ENCODE assay signal across 20 cellular contexts in genomic region chr2:176211110-176211509, GRCh38. TPM values are rescaled to one million over a fixed set of nuclear protein-coding genes. Genes with fewer than 3 reads are reported as not detected.
DNase-seq lines count a peak whose midpoint lies in the region; ATAC-seq, FAIRE-seq and TF ChIP-seq lines count a peak whose summit lies in the region.
"Had no signal": no experiment of that assay in that cellular context is flagged by ENCODE, and none has a peak within 500 bp of the region (broad histone marks: within the 10 kb centered on the region; RNA-seq: fewer than 3 reads in every experiment).

No MANE protein-coding gene starts in this region.

- H4K20me1 ChIP-seq in HepG2 (ENCODE audit: insufficient read depth, low read length) (no peaks in the 10 kb centered on the region), K562 (replicated peaks; ENCODE audit: control insufficient read depth, insufficient read depth, low read length) (no peaks in the 10 kb centered on the region)
- H4K20me1 ChIP-seq: BLaER1 treated with 17β-estradiol and CSF1 and Interleukin-3, amounts not matched to agents 10 nM and 100 nM had no signal

- no peaks in the 10 kb centered on the region for H3K9me3 ChIP-seq in HepG2 (ENCODE audit: low read length)
- no peaks in the 10 kb centered on the region for H3K9me3 ChIP-seq in right lobe of liver
- H3K9me3 ChIP-seq in K562 (replicated peaks; ENCODE audit: control insufficient read depth, insufficient read depth, low read depth, low read length) = no peaks in the 10 kb centered on the region
- no peaks in the 10 kb centered on the region for H3K9me3 ChIP-seq in thyroid gland
- H3K9me3 ChIP-seq: BE2C; BLaER1 treated with 17β-estradiol and CSF1 and Interleukin-3, amounts not matched to agents 10 nM and 100 nM had no signal

- TF ChIP-seq RAD21 in HepG2 (CRISPR knock-in tag; IDR thresholded peaks at IDR 0.05) (no peak), K562 (CRISPR knock-in tag; conservative IDR thresholded peaks at IDR 0.05 in 1 of 2, IDR thresholded peaks at IDR 0.05 in 1 of 2) (no peak)

- no peak overlapping the region for H3K9ac ChIP-seq in HepG2 (ENCODE audit: insufficient read depth, low read depth, low read length)
- H3K9ac ChIP-seq in K562 (ENCODE audit: insufficient read depth in 1 of 2, low read depth in 2 of 2, low read length in 2 of 2) = no peak overlapping the region
- H3K9ac ChIP-seq: BLaER1 treated with 17β-estradiol and CSF1 and Interleukin-3, amounts not matched to agents 10 nM and 100 nM had no signal

- CTCF ChIA-PET in HepG2 (lab: Yijun Ruan, JAX; ENCODE audit: low intra/inter-chr PET ratio, low total read pairs) (no interaction called here), K562 (lab: Yijun Ruan, JAX; ENCODE audit: low intra/inter-chr PET ratio) (no interaction called here)

- TF ChIP-seq EP300 in HepG2 (IDR thresholded peaks at IDR 0.05; ENCODE audit: low read depth in 2 of 2, low read length in 2 of 2) (no peak), HepG2 (CRISPR knock-in tag; IDR thresholded peaks at IDR 0.05; ENCODE audit: borderline replicate concordance) (no peak), K562 (IDR thresholded peaks at IDR 0.05; ENCODE audit: low read length) (no peak)

- no peaks in the 10 kb centered on the region for H3K9me1 ChIP-seq in K562 (ENCODE audit: control insufficient read depth, insufficient read depth, low read length)

- H3K79me2 ChIP-seq in HepG2 (ENCODE audit: insufficient read depth, low read length) = no peaks in the 10 kb centered on the region
- no peaks in the 10 kb centered on the region for H3K79me2 ChIP-seq in K562 (ENCODE audit: control insufficient read depth, insufficient read depth, low read length)

- H3K4me1 ChIP-seq in HepG2 (ENCODE audit: insufficient read depth, low read length) = no peaks in the 10 kb centered on the region
- no peaks in the 10 kb centered on the region for H3K4me1 ChIP-seq in right lobe of liver
- no peaks in the 10 kb centered on the region; a peak in 1 of 5 replicates for H3K4me1 ChIP-seq in K562 (replicated peaks in 1 of 2; ENCODE audit: control insufficient read depth in 2 of 2, insufficient read depth in 2 of 2, low read length in 2 of 2)
- H3K4me1 ChIP-seq in thyroid gland = no peaks in the 10 kb centered on the region
- H3K4me1 ChIP-seq: BE2C; BLaER1 treated with 17β-estradiol and CSF1 and Interleukin-3, amounts not matched to agents 10 nM and 100 nM had no signal

- H2AFZ ChIP-seq in HepG2 (ENCODE audit: low read length) (no peak overlapping the region), K562 (ENCODE audit: low read depth, low read length) (no peak overlapping the region)
- H2AFZ ChIP-seq: GM23338 had no signal

- H3K27me3 ChIP-seq in HepG2 (ENCODE audit: control insufficient read depth in 1 of 2, insufficient read depth in 2 of 2, low read length in 2 of 2) (peaks cover 0 to 34% of the 10 kb centered on the region in 2 experiments; a peak in 4 of 5 replicates), right lobe of liver (no peaks in the 10 kb centered on the region), K562 (ENCODE audit: control insufficient read depth in 2 of 2, insufficient read depth in 2 of 2, low read length in 2 of 2) (peaks cover 9 to 21% of the 10 kb centered on the region in 2 experiments; a peak in 3 of 5 replicates), thyroid gland (no peaks in the 10 kb centered on the region)
- H3K27me3 ChIP-seq: BE2C; BLaER1 treated with 17β-estradiol and CSF1 and Interleukin-3, amounts not matched to agents 10 nM and 100 nM had no signal

- POLR2A ChIA-PET in HepG2 (lab: Yijun Ruan, JAX) = no interaction called here
- POLR2A ChIA-PET in K562 (lab: Yijun Ruan, JAX) = interaction anchor here (0.6 to 1.6 kb wide), 3 partner anchors 13 to 283 kb away, joined by 3 to 4 read pairs (median 4); no protein-coding TSS in a partner anchor

- H3K4me2 ChIP-seq in HepG2 (ENCODE audit: low read depth, low read length) (no peak overlapping the region), K562 (ENCODE audit: insufficient read depth, low read length) (no peak overlapping the region)
- H3K4me2 ChIP-seq: BLaER1 treated with 17β-estradiol and CSF1 and Interleukin-3, amounts not matched to agents 10 nM and 100 nM; GM23338 had no signal

- DNase-seq in HepG2 (ENCODE audit: low spot score) (no peak), right lobe of liver (no peak), K562 (ENCODE audit: extremely low read depth in 1 of 4, low spot score in 3 of 4) (no peak), thyroid gland (no peak)
- DNase-seq: ACHN; AML-193; BE2C; CD4-positive, alpha-beta T cell; CD8-positive, alpha-beta memory T cell; DMS53; DMS79 treated with DMSO at 0.1 percent for 48 hours; H9; HFFc6 had no signal

- ATAC-seq in HepG2 (no peak), right lobe of liver (no peak), K562 (no peak), GM19455 (IDR thresholded peaks at IDR 0.05; ENCODE audit: unreplicated experiment) (no peak)
- ATAC-seq: GM23338 had no signal

- 2% methylated on average over 1 of the region's 1 CpG for WGBS in HepG2 (ENCODE audit: low lambda C conversion rate)
- WGBS in right lobe of liver (ENCODE audit: insufficient coverage, low coverage, low lambda C conversion rate, missing lambda C conversion rate) = 15% methylated on average over 1 of the region's 1 CpG
- 0% methylated on average over 1 of the region's 1 CpG for WGBS in K562 (ENCODE audit: insufficient coverage, low coverage, missing lambda C conversion rate)
- WGBS in thyroid gland, 2 donors = 46 to 75% methylated on average over 1 of the region's 1 CpG

- no peaks in the 10 kb centered on the region for H3K36me3 ChIP-seq in HepG2 (replicated peaks in 1 of 2; ENCODE audit: control insufficient read depth in 1 of 2, insufficient read depth in 2 of 2, low read length in 2 of 2)
- no peaks in the 10 kb centered on the region for H3K36me3 ChIP-seq in right lobe of liver
- H3K36me3 ChIP-seq in K562 (ENCODE audit: control insufficient read depth, insufficient read depth, low read length) = no peaks in the 10 kb centered on the region
- H3K36me3 ChIP-seq in thyroid gland = no peaks in the 10 kb centered on the region
- H3K36me3 ChIP-seq: BE2C; BLaER1 treated with 17β-estradiol and CSF1 and Interleukin-3, amounts not matched to agents 10 nM and 100 nM had no signal

- H3K27ac ChIP-seq in HepG2 (ENCODE audit: extremely low read length, insufficient read depth, low read length) = no peak overlapping the region
- H3K27ac ChIP-seq in right lobe of liver = no peak overlapping the region
- no peak overlapping the region for H3K27ac ChIP-seq in K562 (ENCODE audit: extremely low read depth, low read depth, low read length)
- H3K27ac ChIP-seq in thyroid gland = no peak overlapping the region
- H3K27ac ChIP-seq: 22Rv1; BLaER1 treated with 17β-estradiol and CSF1 and Interleukin-3, amounts not matched to agents 10 nM and 100 nM had no signal

- TF ChIP-seq CTCF in HepG2 (CRISPR knock-in tag; IDR thresholded peaks at IDR 0.05) (no peak), right lobe of liver (IDR thresholded peaks at IDR 0.05) (no peak), K562 (IDR thresholded peaks at IDR 0.05 in 2 of 3, conservative IDR thresholded peaks at IDR 0.05 in 1 of 3; ENCODE audit: insufficient read depth in 2 of 3, low read depth in 1 of 3, low read length in 3 of 3) (no peak), thyroid gland (IDR thresholded peaks at IDR 0.05) (no peak)

- in situ Hi-C loops in HepG2 (cut with HindIII; ENCODE audit: extremely low pct_ligation_motif_present, low pct_unique_long_range_greater_than_20kb) (no loop called here), K562 (cut with MboI) (no loop called here)

- no peak for TF ChIP-seq POLR2A in HepG2 (IDR thresholded peaks at IDR 0.05; ENCODE audit: insufficient read depth in 1 of 2, low read depth in 2 of 2, low read length in 2 of 2)
- no peak for TF ChIP-seq POLR2A in right lobe of liver (IDR thresholded peaks at IDR 0.05)
- TF ChIP-seq POLR2A in K562 (conservative IDR thresholded peaks at IDR 0.05) = no peak
- TF ChIP-seq POLR2A in thyroid gland (IDR thresholded peaks at IDR 0.05) = no peak

- no peak overlapping the region for H3K4me3 ChIP-seq in HepG2 (replicated peaks in 1 of 3; ENCODE audit: insufficient read depth in 1 of 3, low read depth in 2 of 3, low read length in 3 of 3)
- H3K4me3 ChIP-seq in right lobe of liver = no peak overlapping the region
- H3K4me3 ChIP-seq in K562 = no peak overlapping the region
- H3K4me3 ChIP-seq in thyroid gland (replicated peaks in 1 of 3) = no peak overlapping the region
- H3K4me3 ChIP-seq: BLaER1 treated with 17β-estradiol and CSF1 and Interleukin-3, amounts not matched to agents 10 nM and 100 nM; GM23338 had no signal

- FAIRE-seq in HepG2 (lab: Jason Lieb, UNC) = no peak
- FAIRE-seq in K562 (lab: Jason Lieb, UNC) = no peak
- FAIRE-seq: GM12892 had no signal

- intact Hi-C loops in HepG2 (cut with micrococcal nuclease; ENCODE audit: unreplicated experiment) (no loop called here), right lobe of liver (cut with DNase I) (no loop called here), K562 (cut with micrococcal nuclease) (no loop called here), thyroid gland (cut with DNase I) (no loop called here)

- BruUV-seq in HepG2 (replicated peaks; lab: Mats Ljungman, UMichigan) = no TSS peak
- no TSS peak for BruUV-seq in K562 (replicated peaks; lab: Mats Ljungman, UMichigan)

RNA-seq across cellular contexts. Expression of gene HOXD1, which starts 22.6 kb away (rescaled TPM):
- total RNA-seq in HepG2 (2016; rRNA removed; fragmentation: Illumina TruSeq; extraction: Trizol) (10.0 and 10.4 TPM in 2 replicates), right lobe of liver (not detected), K562 (2014; rRNA removed) (not detected in 2 replicates), K562 (2014; rRNA removed; fragmentation: Illumina TruSeq; extraction: Trizol) (not detected in 2 replicates), K562 (2015; rRNA removed; fragmentation: Illumina TruSeq; extraction: Trizol) (not detected in 2 replicates), K562 (2021) (not detected in 2 replicates), thyroid gland (under 1 TPM in 2 of 4 donors, not detected in 2; 0.11 to 0.40 TPM)
- 3.9 and 5.5 TPM in 2 replicates for total RNA-seq in HepG2 (2016; cell fraction: cytosol; rRNA removed; fragmentation: Illumina TruSeq; extraction: Trizol; ENCODE audit: low read depth)
- 9.0 and 10.0 TPM in 2 replicates for total RNA-seq in HepG2 (2016; cell fraction: insoluble cytoplasmic fraction; rRNA removed; fragmentation: Illumina TruSeq; extraction: Trizol)
- 12.1 and 12.7 TPM in 2 replicates for total RNA-seq in HepG2 (2016; cell fraction: membrane; rRNA removed; fragmentation: Illumina TruSeq; extraction: Trizol)
- 9.0 and 9.2 TPM in 2 replicates for total RNA-seq in HepG2 (2016; cell fraction: nucleus; rRNA removed; fragmentation: Illumina TruSeq; extraction: Trizol)
- polyA plus RNA-seq in HepG2 (2011; rRNA removed) (11.4 and 22.3 TPM in 2 replicates), K562 (2011; rRNA removed) (not detected in 2 replicates), K562 (2014; fragmentation: Illumina TruSeq; extraction: Trizol) (not detected in 2 replicates), K562 (2014; fragmentation: Nextera tagmentation; extraction: Ambion mirVana) (not detected), K562 (2014; rRNA removed) (not detected in 2 replicates)
- 11.0 and 19.4 TPM in 2 replicates for polyA plus RNA-seq in HepG2 (2011; cell fraction: cytosol; rRNA removed)
- 25.8 and 48.1 TPM in 2 replicates for polyA plus RNA-seq in HepG2 (2011; cell fraction: nucleus; rRNA removed)
- 4.8 and 6.2 TPM in 2 replicates for polyA plus RNA-seq in HepG2 (2012)
- polyA plus RNA-seq in HepG2 (2016; cell fraction: cytosol; fragmentation: Illumina TruSeq; extraction: Trizol; ENCODE audit: low read depth) = 6.7 and 8.7 TPM in 2 replicates
- 20.9 and 25.0 TPM in 2 replicates for polyA plus RNA-seq in HepG2 (2016; cell fraction: insoluble cytoplasmic fraction; fragmentation: Illumina TruSeq; extraction: Trizol; ENCODE audit: low read depth)
- polyA plus RNA-seq in HepG2 (2016; cell fraction: membrane; fragmentation: Illumina TruSeq; extraction: Trizol; ENCODE audit: low read depth) = 17.7 and 19.0 TPM in 2 replicates
- polyA plus RNA-seq in HepG2 (2016; cell fraction: nucleus; fragmentation: Illumina TruSeq; extraction: Trizol; ENCODE audit: insufficient read depth, low read depth) = 28.7 and 32.9 TPM in 2 replicates
- 9.8 TPM in 1 of 2 replicates, not detected in the other for polyA minus RNA-seq in HepG2 (2011; rRNA and poly(A)+ RNA removed; ENCODE audit: low replicate concordance)
- 7.5 and 12.1 TPM in 2 replicates for polyA minus RNA-seq in HepG2 (2011; cell fraction: cytosol; rRNA and poly(A)+ RNA removed)
- polyA minus RNA-seq in HepG2 (2011; cell fraction: nucleus; rRNA and poly(A)+ RNA removed) = 6.0 and 15.7 TPM in 2 replicates
- not detected in 2 replicates for total RNA-seq in K562 (2011; cell fraction: chromatin; rRNA removed; ENCODE audit: low replicate concordance)
- total RNA-seq in K562 (2011; cell fraction: nucleolus; rRNA removed) = not detected in 2 replicates
- not detected in 2 replicates for total RNA-seq in K562 (2011; cell fraction: nucleoplasm; rRNA removed)
- polyA plus RNA-seq in K562 (2011; cell fraction: cytosol; rRNA removed) = 0.03 TPM in 1 of 2 replicates, not detected in the other
- not detected in 2 replicates for polyA plus RNA-seq in K562 (2011; cell fraction: nucleus; rRNA removed)
- polyA plus RNA-seq in K562 (2012) = not detected in 2 replicates
- not detected in 2 replicates for polyA minus RNA-seq in K562 (2011; rRNA and poly(A)+ RNA removed)
- polyA minus RNA-seq in K562 (2011; cell fraction: cytosol; rRNA and poly(A)+ RNA removed) = not detected in 2 replicates
- polyA minus RNA-seq in K562 (2011; cell fraction: nucleus; rRNA and poly(A)+ RNA removed) = not detected in 2 replicates
- total RNA-seq: CD4-positive, alpha-beta T cell; CD8-positive, alpha-beta memory T cell; GM23338; H4; H9; HFFc6 had no signal
- polyA plus RNA-seq: CD14-positive monocyte; CD8-positive, alpha-beta memory T cell; GM23338 had no signal

RNA-seq across cellular contexts. Expression of gene HOXD3, which starts 54.0 kb away (rescaled TPM):
- total RNA-seq in HepG2 (2016; rRNA removed; fragmentation: Illumina TruSeq; extraction: Trizol) = 0.08 and 0.09 TPM in 2 replicates
- not detected in 2 replicates for total RNA-seq in HepG2 (2016; cell fraction: cytosol; rRNA removed; fragmentation: Illumina TruSeq; extraction: Trizol; ENCODE audit: low read depth)
- 0.04 TPM in 1 of 2 replicates, not detected in the other for total RNA-seq in HepG2 (2016; cell fraction: insoluble cytoplasmic fraction; rRNA removed; fragmentation: Illumina TruSeq; extraction: Trizol)
- total RNA-seq in HepG2 (2016; cell fraction: membrane; rRNA removed; fragmentation: Illumina TruSeq; extraction: Trizol) = 0.06 and 0.14 TPM in 2 replicates
- total RNA-seq in HepG2 (2016; cell fraction: nucleus; rRNA removed; fragmentation: Illumina TruSeq; extraction: Trizol) = 0.19 TPM in 1 of 2 replicates, not detected in the other
- polyA plus RNA-seq in HepG2 (2011; rRNA removed) = 0.05 TPM in 1 of 2 replicates, not detected in the other
- not detected in 2 replicates for polyA plus RNA-seq in HepG2 (2011; cell fraction: cytosol; rRNA removed)
- polyA plus RNA-seq in HepG2 (2011; cell fraction: nucleus; rRNA removed) = 0.07 TPM in 1 of 2 replicates, not detected in the other
- 0.09 TPM in 1 of 2 replicates, not detected in the other for polyA plus RNA-seq in HepG2 (2012)
- polyA plus RNA-seq in HepG2 (2016; cell fraction: cytosol; fragmentation: Illumina TruSeq; extraction: Trizol; ENCODE audit: low read depth) = not detected in 2 replicates
- polyA plus RNA-seq in HepG2 (2016; cell fraction: insoluble cytoplasmic fraction; fragmentation: Illumina TruSeq; extraction: Trizol; ENCODE audit: low read depth) = 0.28 TPM in 1 of 2 replicates, not detected in the other
- polyA plus RNA-seq in HepG2 (2016; cell fraction: membrane; fragmentation: Illumina TruSeq; extraction: Trizol; ENCODE audit: low read depth) = 0.07 TPM in 1 of 2 replicates, not detected in the other
- polyA plus RNA-seq in HepG2 (2016; cell fraction: nucleus; fragmentation: Illumina TruSeq; extraction: Trizol; ENCODE audit: insufficient read depth, low read depth) = not detected in 2 replicates
- not detected in 2 replicates for polyA minus RNA-seq in HepG2 (2011; rRNA and poly(A)+ RNA removed; ENCODE audit: low replicate concordance)
- polyA minus RNA-seq in HepG2 (2011; cell fraction: cytosol; rRNA and poly(A)+ RNA removed) = not detected in 2 replicates
- not detected in 2 replicates for polyA minus RNA-seq in HepG2 (2011; cell fraction: nucleus; rRNA and poly(A)+ RNA removed)
- total RNA-seq in right lobe of liver = not detected
- total RNA-seq in K562 (2011; cell fraction: chromatin; rRNA removed; ENCODE audit: low replicate concordance) = not detected in 2 replicates
- not detected in 2 replicates for total RNA-seq in K562 (2011; cell fraction: nucleolus; rRNA removed)
- total RNA-seq in K562 (2011; cell fraction: nucleoplasm; rRNA removed) = not detected in 2 replicates
- total RNA-seq in K562 (2014; rRNA removed) = not detected in 2 replicates
- not detected in 2 replicates for total RNA-seq in K562 (2014; rRNA removed; fragmentation: Illumina TruSeq; extraction: Trizol)
- total RNA-seq in K562 (2015; rRNA removed; fragmentation: Illumina TruSeq; extraction: Trizol) = not detected in 2 replicates
- not detected in 2 replicates for total RNA-seq in K562 (2021)
- polyA plus RNA-seq in K562 (2011; rRNA removed) = not detected in 2 replicates
- polyA plus RNA-seq in K562 (2011; cell fraction: cytosol; rRNA removed) = not detected in 2 replicates
- polyA plus RNA-seq in K562 (2011; cell fraction: nucleus; rRNA removed) = not detected in 2 replicates
- not detected in 2 replicates for polyA plus RNA-seq in K562 (2012)
- not detected in 2 replicates for polyA plus RNA-seq in K562 (2014; fragmentation: Illumina TruSeq; extraction: Trizol)
- not detected for polyA plus RNA-seq in K562 (2014; fragmentation: Nextera tagmentation; extraction: Ambion mirVana)
- polyA plus RNA-seq in K562 (2014; rRNA removed) = not detected in 2 replicates
- not detected in 2 replicates for polyA minus RNA-seq in K562 (2011; rRNA and poly(A)+ RNA removed)
- polyA minus RNA-seq in K562 (2011; cell fraction: cytosol; rRNA and poly(A)+ RNA removed) = not detected in 2 replicates
- polyA minus RNA-seq in K562 (2011; cell fraction: nucleus; rRNA and poly(A)+ RNA removed) = not detected in 2 replicates
- total RNA-seq in thyroid gland = 1 to 10 TPM in 3 of 4 donors, under 1 TPM in 1; 0.75 to 5.0 (median 3.1) TPM
- total RNA-seq: CD4-positive, alpha-beta T cell; CD8-positive, alpha-beta memory T cell; GM23338; H9 had no signal
- polyA plus RNA-seq: CD14-positive monocyte; CD8-positive, alpha-beta memory T cell; GM23338 had no signal

RNA-seq across cellular contexts. Expression of gene MTX2, which starts 58.1 kb away (rescaled TPM):
- total RNA-seq in HepG2 (2016; rRNA removed; fragmentation: Illumina TruSeq; extraction: Trizol) = 75.7 and 96.1 TPM in 2 replicates
- total RNA-seq in HepG2 (2016; cell fraction: cytosol; rRNA removed; fragmentation: Illumina TruSeq; extraction: Trizol; ENCODE audit: low read depth) = 36.5 and 38.2 TPM in 2 replicates
- 81.2 and 98.9 TPM in 2 replicates for total RNA-seq in HepG2 (2016; cell fraction: insoluble cytoplasmic fraction; rRNA removed; fragmentation: Illumina TruSeq; extraction: Trizol)
- total RNA-seq in HepG2 (2016; cell fraction: membrane; rRNA removed; fragmentation: Illumina TruSeq; extraction: Trizol) = 49.0 and 56.5 TPM in 2 replicates
- total RNA-seq in HepG2 (2016; cell fraction: nucleus; rRNA removed; fragmentation: Illumina TruSeq; extraction: Trizol) = 44.7 and 45.5 TPM in 2 replicates
- polyA plus RNA-seq in HepG2 (2011; rRNA removed) = 41.7 and 58.1 TPM in 2 replicates
- polyA plus RNA-seq in HepG2 (2011; cell fraction: cytosol; rRNA removed) = 31.6 and 41.3 TPM in 2 replicates
- 22.5 and 24.2 TPM in 2 replicates for polyA plus RNA-seq in HepG2 (2011; cell fraction: nucleus; rRNA removed)
- polyA plus RNA-seq in HepG2 (2012) = 42.9 and 46.0 TPM in 2 replicates
- 18.6 and 23.0 TPM in 2 replicates for polyA plus RNA-seq in HepG2 (2016; cell fraction: cytosol; fragmentation: Illumina TruSeq; extraction: Trizol; ENCODE audit: low read depth)
- polyA plus RNA-seq in HepG2 (2016; cell fraction: insoluble cytoplasmic fraction; fragmentation: Illumina TruSeq; extraction: Trizol; ENCODE audit: low read depth) = 125 and 129 TPM in 2 replicates
- polyA plus RNA-seq in HepG2 (2016; cell fraction: membrane; fragmentation: Illumina TruSeq; extraction: Trizol; ENCODE audit: low read depth) = 34.2 and 41.7 TPM in 2 replicates
- 98.2 and 104 TPM in 2 replicates for polyA plus RNA-seq in HepG2 (2016; cell fraction: nucleus; fragmentation: Illumina TruSeq; extraction: Trizol; ENCODE audit: insufficient read depth, low read depth)
- 4.1 and 10.8 TPM in 2 replicates for polyA minus RNA-seq in HepG2 (2011; rRNA and poly(A)+ RNA removed; ENCODE audit: low replicate concordance)
- 13.0 and 17.6 TPM in 2 replicates for polyA minus RNA-seq in HepG2 (2011; cell fraction: cytosol; rRNA and poly(A)+ RNA removed)
- polyA minus RNA-seq in HepG2 (2011; cell fraction: nucleus; rRNA and poly(A)+ RNA removed) = 19.5 and 21.0 TPM in 2 replicates
- total RNA-seq in right lobe of liver = 10 to 100 TPM in 4 of 6 experiments, 1 to 10 TPM in 2; 7.7 to 29.3 (median 11.1) TPM
- 13.1 and 25.8 TPM in 2 replicates for total RNA-seq in K562 (2011; cell fraction: chromatin; rRNA removed; ENCODE audit: low replicate concordance)
- 18.2 and 20.7 TPM in 2 replicates for total RNA-seq in K562 (2011; cell fraction: nucleolus; rRNA removed)
- 22.4 and 22.6 TPM in 2 replicates for total RNA-seq in K562 (2011; cell fraction: nucleoplasm; rRNA removed)
- 79.7 and 197 TPM in 2 replicates for total RNA-seq in K562 (2014; rRNA removed)
- 88.4 and 99.1 TPM in 2 replicates for total RNA-seq in K562 (2014; rRNA removed; fragmentation: Illumina TruSeq; extraction: Trizol)
- total RNA-seq in K562 (2015; rRNA removed; fragmentation: Illumina TruSeq; extraction: Trizol) = 81.0 and 88.0 TPM in 2 replicates
- total RNA-seq in K562 (2021) = 70.2 and 70.4 TPM in 2 replicates
- polyA plus RNA-seq in K562 (2011; rRNA removed) = 147 and 160 TPM in 2 replicates
- polyA plus RNA-seq in K562 (2011; cell fraction: cytosol; rRNA removed) = 37.7 and 80.5 TPM in 2 replicates
- 30.9 and 63.2 TPM in 2 replicates for polyA plus RNA-seq in K562 (2011; cell fraction: nucleus; rRNA removed)
- polyA plus RNA-seq in K562 (2012) = 81.2 and 106 TPM in 2 replicates
- polyA plus RNA-seq in K562 (2014; fragmentation: Illumina TruSeq; extraction: Trizol) = 170 and 183 TPM in 2 replicates
- polyA plus RNA-seq in K562 (2014; fragmentation: Nextera tagmentation; extraction: Ambion mirVana) = 10 to 100 TPM; 38.1 to 60.3 TPM
- 128 and 146 TPM in 2 replicates for polyA plus RNA-seq in K562 (2014; rRNA removed)
- polyA minus RNA-seq in K562 (2011; rRNA and poly(A)+ RNA removed) = 70.9 and 88.0 TPM in 2 replicates
- 22.1 and 25.0 TPM in 2 replicates for polyA minus RNA-seq in K562 (2011; cell fraction: cytosol; rRNA and poly(A)+ RNA removed)
- 16.6 and 31.0 TPM in 2 replicates for polyA minus RNA-seq in K562 (2011; cell fraction: nucleus; rRNA and poly(A)+ RNA removed)
- total RNA-seq in thyroid gland = 10 to 100 TPM; 23.4 to 42.0 (median 33.7) TPM

RNA-seq across cellular contexts. Expression of gene HOXD4, which starts 59.8 kb away (rescaled TPM):
- 0.31 TPM in 1 of 2 replicates, not detected in the other for total RNA-seq in HepG2 (2016; rRNA removed; fragmentation: Illumina TruSeq; extraction: Trizol)
- total RNA-seq in HepG2 (2016; cell fraction: cytosol; rRNA removed; fragmentation: Illumina TruSeq; extraction: Trizol; ENCODE audit: low read depth) = not detected in 2 replicates
- 0.19 TPM in 1 of 2 replicates, not detected in the other for total RNA-seq in HepG2 (2016; cell fraction: insoluble cytoplasmic fraction; rRNA removed; fragmentation: Illumina TruSeq; extraction: Trizol)
- 0.12 TPM in 1 of 2 replicates, not detected in the other for total RNA-seq in HepG2 (2016; cell fraction: membrane; rRNA removed; fragmentation: Illumina TruSeq; extraction: Trizol)
- 0.34 TPM in 1 of 2 replicates, not detected in the other for total RNA-seq in HepG2 (2016; cell fraction: nucleus; rRNA removed; fragmentation: Illumina TruSeq; extraction: Trizol)
- polyA plus RNA-seq in HepG2 (2011; rRNA removed) = not detected in 2 replicates
- polyA plus RNA-seq in HepG2 (2011; cell fraction: cytosol; rRNA removed) = not detected in 2 replicates
- polyA plus RNA-seq in HepG2 (2011; cell fraction: nucleus; rRNA removed) = not detected in 2 replicates
- polyA plus RNA-seq in HepG2 (2012) = not detected in 2 replicates
- polyA plus RNA-seq in HepG2 (2016; cell fraction: cytosol; fragmentation: Illumina TruSeq; extraction: Trizol; ENCODE audit: low read depth) = 0.15 TPM in 1 of 2 replicates, not detected in the other
- not detected in 2 replicates for polyA plus RNA-seq in HepG2 (2016; cell fraction: insoluble cytoplasmic fraction; fragmentation: Illumina TruSeq; extraction: Trizol; ENCODE audit: low read depth)
- polyA plus RNA-seq in HepG2 (2016; cell fraction: membrane; fragmentation: Illumina TruSeq; extraction: Trizol; ENCODE audit: low read depth) = 0.10 and 0.17 TPM in 2 replicates
- polyA plus RNA-seq in HepG2 (2016; cell fraction: nucleus; fragmentation: Illumina TruSeq; extraction: Trizol; ENCODE audit: insufficient read depth, low read depth) = 0.43 and 1.4 TPM in 2 replicates
- polyA minus RNA-seq in HepG2 (2011; rRNA and poly(A)+ RNA removed; ENCODE audit: low replicate concordance) = not detected in 2 replicates
- not detected in 2 replicates for polyA minus RNA-seq in HepG2 (2011; cell fraction: cytosol; rRNA and poly(A)+ RNA removed)
- not detected in 2 replicates for polyA minus RNA-seq in HepG2 (2011; cell fraction: nucleus; rRNA and poly(A)+ RNA removed)
- total RNA-seq in right lobe of liver = not detected
- total RNA-seq in K562 (2011; cell fraction: chromatin; rRNA removed; ENCODE audit: low replicate concordance) = not detected in 2 replicates
- not detected in 2 replicates for total RNA-seq in K562 (2011; cell fraction: nucleolus; rRNA removed)
- total RNA-seq in K562 (2011; cell fraction: nucleoplasm; rRNA removed) = not detected in 2 replicates
- total RNA-seq in K562 (2014; rRNA removed) = not detected in 2 replicates
- total RNA-seq in K562 (2014; rRNA removed; fragmentation: Illumina TruSeq; extraction: Trizol) = not detected in 2 replicates
- total RNA-seq in K562 (2015; rRNA removed; fragmentation: Illumina TruSeq; extraction: Trizol) = not detected in 2 replicates
- total RNA-seq in K562 (2021) = not detected in 2 replicates
- not detected in 2 replicates for polyA plus RNA-seq in K562 (2011; rRNA removed)
- 0.04 TPM in 1 of 2 replicates, not detected in the other for polyA plus RNA-seq in K562 (2011; cell fraction: cytosol; rRNA removed)
- polyA plus RNA-seq in K562 (2011; cell fraction: nucleus; rRNA removed) = not detected in 2 replicates
- 0.11 TPM in 1 of 2 replicates, not detected in the other for polyA plus RNA-seq in K562 (2012)
- polyA plus RNA-seq in K562 (2014; fragmentation: Illumina TruSeq; extraction: Trizol) = not detected in 2 replicates
- not detected for polyA plus RNA-seq in K562 (2014; fragmentation: Nextera tagmentation; extraction: Ambion mirVana)
- not detected in 2 replicates for polyA plus RNA-seq in K562 (2014; rRNA removed)
- polyA minus RNA-seq in K562 (2011; rRNA and poly(A)+ RNA removed) = not detected in 2 replicates
- polyA minus RNA-seq in K562 (2011; cell fraction: cytosol; rRNA and poly(A)+ RNA removed) = not detected in 2 replicates
- not detected in 2 replicates for polyA minus RNA-seq in K562 (2011; cell fraction: nucleus; rRNA and poly(A)+ RNA removed)
- 1 to 10 TPM; 1.6 to 4.8 (median 3.3) TPM for total RNA-seq in thyroid gland
- total RNA-seq: CD4-positive, alpha-beta T cell; CD8-positive, alpha-beta memory T cell; GM23338; H4; H9 had no signal
- polyA plus RNA-seq: CD14-positive monocyte; CD8-positive, alpha-beta memory T cell; GM23338 had no signal

Comparison
In these comparisons a context has a peak if more than half of its experiments do, and no peak if none do; other contexts are left out.
1. Of the 241 proteins assayed by ChIP-seq in both HepG2 and K562: peak only in HepG2: none; only in K562: none; in both: RNF2; in neither: 239; mixed calls (peak in some experiments, not most) for 1.